29 cellular contexts compared by ENCODE assay signal in the genomic region with DNA sequence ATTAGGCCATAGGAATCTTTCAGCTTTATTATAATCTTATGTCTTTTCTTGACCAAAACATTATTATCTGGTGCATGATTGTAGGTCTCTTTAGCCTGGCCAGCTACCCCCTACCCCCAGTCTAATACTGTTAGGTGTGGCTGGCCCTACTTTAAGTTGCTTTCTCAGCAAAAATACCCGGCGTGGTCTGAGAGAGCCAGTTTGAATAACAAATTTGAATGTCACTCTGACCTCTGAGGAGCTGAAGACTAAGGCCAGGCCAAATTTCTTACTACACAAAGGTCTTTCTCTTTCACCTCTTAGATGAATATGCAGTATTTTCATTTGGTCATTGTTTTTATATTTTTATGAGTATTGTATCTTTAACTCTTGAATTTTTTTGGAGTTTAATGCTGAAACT.
"Had no signal": no experiment of that assay in that cellular context is flagged by ENCODE, and none has a peak within 500 bp of the region (broad histone marks: within the 10 kb centered on the region; RNA-seq: fewer than 3 reads in every experiment).

No MANE protein-coding gene starts in this region.

- H3K4me2 ChIP-seq: SK-N-SH had no signal

- H3K9me3 Mint-ChIP-seq: activated CD4-positive, alpha-beta T cell treated with anti-CD3 and anti-CD28 coated beads, Interleukin-2, amount 10 ng/mL, durations not matched to agents 24 days and 14 days; activated naive CD4-positive, alpha-beta T cell treated with anti-CD3 and anti-CD28 coated beads for 36 hours; activated naive CD4-positive, alpha-beta T cell treated with anti-CD3 and anti-CD28 coated beads, Interleukin-2, amount 50 U/mL, for 72 hours; activated T-helper 2 cell treated with anti-CD3 and anti-CD28 coated beads, Interferon-gamma antibody, Interleukin-2, Interleukin-4, amounts not matched to agents 10 μg/mL and 5 μg/mL and 100 μg/mL, durations not matched to agents 14 hours and 24 hours and 36 hours; T-helper 1 cell treated with Interleukin-12 subunit alpha and Interleukin-12 subunit beta and Interleukin-4 antibody, amounts not matched to agents 30 μg/mL and 1 μg/mL, for 36 hours; T-helper 2 cell treated with Interferon-gamma antibody and Interleukin-4, amounts not matched to agents 5 μg/mL and 100 μg/mL, for 36 hours had no signal

- H3K4me1 ChIP-seq: adrenal gland, body of pancreas, breast epithelium, SJSA1 had no signal

- H3K4me3 ChIP-seq: adrenal gland, body of pancreas, breast epithelium, coronary artery, SJSA1 had no signal

- H3K27me3 ChIP-seq: adrenal gland, body of pancreas, breast epithelium, SJSA1 had no signal

- H3K4me1 Mint-ChIP-seq: activated CD4-positive, alpha-beta T cell treated with anti-CD3 and anti-CD28 coated beads, Interleukin-2, amount 10 ng/mL, durations not matched to agents 24 days and 14 days had no signal

- H3K9me2 ChIP-seq: SK-N-SH had no signal

- H3K4me3 Mint-ChIP-seq: activated CD4-positive, alpha-beta T cell treated with anti-CD3 and anti-CD28 coated beads, Interleukin-2, amount 10 ng/mL, durations not matched to agents 24 days and 14 days; activated CD8-positive, alpha-beta T cell treated with anti-CD3 and anti-CD28 coated beads, Interleukin-2, amount 10 ng/mL, durations not matched to agents 7 days and 5 days; activated naive CD4-positive, alpha-beta T cell treated with anti-CD3 and anti-CD28 coated beads for 36 hours; activated T-cell treated with anti-CD3 and anti-CD28 coated beads, Interleukin-2, amount 50 U/mL, for 24 hours; T-helper 1 cell treated with Interleukin-12 subunit alpha and Interleukin-12 subunit beta and Interleukin-4 antibody, amounts not matched to agents 30 μg/mL and 1 μg/mL, for 36 hours; T-helper 2 cell treated with Interferon-gamma antibody and Interleukin-4, amounts not matched to agents 5 μg/mL and 100 μg/mL, for 36 hours had no signal

- H3K27ac ChIP-seq: adrenal gland, body of pancreas, breast epithelium, coronary artery, SJSA1 had no signal

- H3K9ac ChIP-seq: SK-N-SH had no signal

- H3K36me3 ChIP-seq: adrenal gland, breast epithelium, SJSA1 had no signal

- H3K27me3 Mint-ChIP-seq: activated CD4-positive, alpha-beta T cell treated with anti-CD3 and anti-CD28 coated beads, Interleukin-2, amount 10 ng/mL, durations not matched to agents 24 days and 14 days; activated T-cell treated with anti-CD3 and anti-CD28 coated beads, Interleukin-2, amount 50 U/mL, for 24 hours had no signal

- DNase-seq: activated CD4-positive, alpha-beta T cell treated with anti-CD3 and anti-CD28 coated beads, Interleukin-2, amount 10 ng/mL, durations not matched to agents 24 days and 14 days; activated CD4-positive, alpha-beta T cell treated with anti-CD3 and anti-CD28 coated beads, Interleukin-2, amount 50 U/mL, for 48 hours; activated CD8-positive, alpha-beta T cell treated with anti-CD3 and anti-CD28 coated beads, Interleukin-2, amount 10 ng/mL, durations not matched to agents 7 days and 5 days; activated gamma-delta T cell treated with Interleukin-2 at 50 U/mL for 16 hours; activated naive CD4-positive, alpha-beta T cell treated with anti-CD3 and anti-CD28 coated beads for 36 hours; activated T-cell treated with anti-CD3 and anti-CD28 coated beads, Interleukin-2, amount 50 U/mL, for 24 hours; adrenal gland; body of pancreas; NCI-H1092 treated with DMSO at 0.1 percent for 48 hours; NCI-H1417; NCI-H146; NCI-H187; NCI-H2029 treated with DMSO at 0.1 percent for 48 hours; NCI-H2107; NCI-H2171; NCI-H524; NCI-H69; NCI-H82; SHP77 treated with DMSO at 0.1 percent for 48 hours; SK-N-SH had no signal

- H3K9me3 ChIP-seq: adrenal gland, body of pancreas, breast epithelium, SJSA1, SK-N-SH had no signal

- ATAC-seq: activated CD8-positive, alpha-beta T cell treated with anti-CD3 and anti-CD28 coated beads, Interleukin-2, amount 10 ng/mL, durations not matched to agents 7 days and 5 days; activated naive CD4-positive, alpha-beta T cell treated with anti-CD3 and anti-CD28 coated beads, Interleukin-2, amount 50 U/mL, for 72 hours; body of pancreas; Panc1 had no signal

- H3K27ac Mint-ChIP-seq: activated CD4-positive, alpha-beta T cell treated with anti-CD3 and anti-CD28 coated beads, Interleukin-2, amount 10 ng/mL, durations not matched to agents 24 days and 14 days; activated CD8-positive, alpha-beta T cell treated with anti-CD3 and anti-CD28 coated beads, Interleukin-2, amount 10 ng/mL, durations not matched to agents 7 days and 5 days; activated naive CD4-positive, alpha-beta T cell treated with anti-CD3 and anti-CD28 coated beads for 36 hours; activated naive CD4-positive, alpha-beta T cell treated with anti-CD3 and anti-CD28 coated beads, Interleukin-2, amount 50 U/mL, for 72 hours; activated T-cell treated with anti-CD3 and anti-CD28 coated beads, Interleukin-2, amount 50 U/mL, for 24 hours; activated T-helper 2 cell treated with anti-CD3 and anti-CD28 coated beads, Interferon-gamma antibody, Interleukin-2, Interleukin-4, amounts not matched to agents 10 μg/mL and 5 μg/mL and 100 μg/mL, durations not matched to agents 14 hours and 24 hours and 36 hours; T-helper 1 cell treated with Interleukin-12 subunit alpha and Interleukin-12 subunit beta and Interleukin-4 antibody, amounts not matched to agents 30 μg/mL and 1 μg/mL, for 36 hours; T-helper 2 cell treated with Interferon-gamma antibody and Interleukin-4, amounts not matched to agents 5 μg/mL and 100 μg/mL, for 36 hours had no signal

- FAIRE-seq: astrocyte had no signal
